In genomic region chr5:61270510-61271165, GRCh38 we compare ENCODE assay signal across 27 cellular contexts.
"Had no signal": no experiment of that assay in that cellular context is flagged by ENCODE, and none has a peak within 500 bp of the region (broad histone marks: within the 10 kb centered on the region; RNA-seq: fewer than 3 reads in every experiment).

No MANE protein-coding gene starts in this region.

- H3K36me3 Mint-ChIP-seq: activated naive CD4-positive, alpha-beta T cell treated with anti-CD3 and anti-CD28 coated beads, Interleukin-2, amount 10 ng/mL, durations not matched to agents 7 days and 5 days; activated naive CD8-positive, alpha-beta T cell; brain had no signal

- H3K9me3 ChIP-seq: SJCRH30 had no signal

- H3K4me3 Mint-ChIP-seq: activated CD4-positive, alpha-beta T cell treated with anti-CD3 and anti-CD28 coated beads, Interleukin-2, amount 10 ng/mL, durations not matched to agents 24 days and 14 days; activated CD8-positive, alpha-beta T cell treated with anti-CD3 and anti-CD28 coated beads for 36 hours; activated naive CD4-positive, alpha-beta T cell treated with anti-CD3 and anti-CD28 coated beads, Interleukin-2, amount 10 ng/mL, durations not matched to agents 7 days and 5 days; activated naive CD8-positive, alpha-beta T cell; activated naive CD8-positive, alpha-beta T cell treated with anti-CD3 and anti-CD28 coated beads, Interleukin-2, amount 50 U/mL, for 24 hours; brain; T-helper 2 cell treated with Interferon-gamma antibody and Interleukin-4, amounts not matched to agents 5 μg/mL and 100 μg/mL, for 36 hours had no signal

- ATAC-seq: activated CD8-positive, alpha-beta T cell treated with anti-CD3 and anti-CD28 coated beads for 36 hours; activated naive CD8-positive, alpha-beta T cell treated with anti-CD3 and anti-CD28 coated beads, Interleukin-2, amount 50 U/mL, for 24 hours had no signal

- H3K9me3 Mint-ChIP-seq: activated CD4-positive, alpha-beta T cell treated with anti-CD3 and anti-CD28 coated beads, Interleukin-2, amount 10 ng/mL, durations not matched to agents 24 days and 14 days; activated CD8-positive, alpha-beta T cell treated with anti-CD3 and anti-CD28 coated beads for 36 hours; activated naive CD4-positive, alpha-beta T cell treated with anti-CD3 and anti-CD28 coated beads, Interleukin-2, amount 10 ng/mL, durations not matched to agents 7 days and 5 days; activated naive CD8-positive, alpha-beta T cell treated with anti-CD3 and anti-CD28 coated beads, Interleukin-2, amount 50 U/mL, for 24 hours; activated T-helper 2 cell treated with anti-CD3 and anti-CD28 coated beads, Interferon-gamma antibody, Interleukin-2, Interleukin-4, amounts not matched to agents 10 μg/mL and 5 μg/mL and 100 μg/mL, durations not matched to agents 14 hours and 24 hours and 36 hours; brain; T-helper 2 cell treated with Interferon-gamma antibody and Interleukin-4, amounts not matched to agents 5 μg/mL and 100 μg/mL, for 36 hours had no signal

- H3K27ac Mint-ChIP-seq: activated CD4-positive, alpha-beta T cell treated with anti-CD3 and anti-CD28 coated beads, Interleukin-2, amount 10 ng/mL, durations not matched to agents 24 days and 14 days; activated CD8-positive, alpha-beta T cell treated with anti-CD3 and anti-CD28 coated beads for 36 hours; activated naive CD4-positive, alpha-beta T cell treated with anti-CD3 and anti-CD28 coated beads, Interleukin-2, amount 10 ng/mL, durations not matched to agents 7 days and 5 days; activated naive CD8-positive, alpha-beta T cell; activated naive CD8-positive, alpha-beta T cell treated with anti-CD3 and anti-CD28 coated beads, Interleukin-2, amount 50 U/mL, for 24 hours; activated T-helper 2 cell treated with anti-CD3 and anti-CD28 coated beads, Interferon-gamma antibody, Interleukin-2, Interleukin-4, amounts not matched to agents 10 μg/mL and 5 μg/mL and 100 μg/mL, durations not matched to agents 14 hours and 24 hours and 36 hours; brain; T-helper 2 cell treated with Interferon-gamma antibody and Interleukin-4, amounts not matched to agents 5 μg/mL and 100 μg/mL, for 36 hours had no signal

- H3K4me2 ChIP-seq: PC-9 had no signal

- H3K27me3 ChIP-seq: SJCRH30 had no signal

- H2AFZ ChIP-seq: PC-9 had no signal

- H3K27me3 Mint-ChIP-seq: activated naive CD8-positive, alpha-beta T cell; activated naive CD8-positive, alpha-beta T cell treated with anti-CD3 and anti-CD28 coated beads, Interleukin-2, amount 50 U/mL, for 24 hours; brain had no signal

- H3K36me3 ChIP-seq: SJCRH30 had no signal

- DNase-seq: activated CD4-positive, alpha-beta T cell treated with anti-CD3 and anti-CD28 coated beads, Interleukin-2, amount 50 U/mL, for 4 hours; activated CD8-positive, alpha-beta T cell treated with anti-CD3 and anti-CD28 coated beads for 36 hours; activated gamma-delta T cell; activated naive CD4-positive, alpha-beta T cell treated with anti-CD3 and anti-CD28 coated beads, Interleukin-2, amount 10 ng/mL, durations not matched to agents 7 days and 5 days; activated naive CD8-positive, alpha-beta T cell treated with anti-CD3 and anti-CD28 coated beads, Interleukin-2, amount 50 U/mL, for 24 hours; activated T-cell treated with anti-CD3 and anti-CD28 coated beads, Interleukin-2, amount 50 U/mL, for 1 hour; anterior cingulate cortex; caudate nucleus; NCI-H1105; NCI-H1417 treated with DMSO at 0.1 percent for 48 hours; NCI-H187 treated with DMSO at 0.1 percent for 48 hours; NCI-H2081; NCI-H2171 treated with DMSO at 0.1 percent for 48 hours; NCI-H2227 treated with DMSO at 0.1 percent for 48 hours; NCI-H446 treated with DMSO at 0.1 percent for 48 hours; NCI-H524; NCI-H69; NCI-H82; PC-9; SHP77; SJCRH30 had no signal

- H3K27ac ChIP-seq: PC-9, SJCRH30, SK-N-MC had no signal

- H3K4me3 ChIP-seq: PC-9, SJCRH30, SK-N-MC had no signal
